ENCODE assay signal across 15 cellular contexts in genomic region chr9:69444021-69444420, GRCh38.
DNase-seq lines count a peak whose midpoint lies in the region; ATAC-seq and TF ChIP-seq lines count a peak whose summit lies in the region.
"Had no signal": no experiment of that assay in that cellular context is flagged by ENCODE, and none has a peak within 500 bp of the region (broad histone marks: within the 10 kb centered on the region; RNA-seq: fewer than 3 reads in every experiment).

No MANE protein-coding gene starts in this region.

- no peak for TF ChIP-seq POLR2A in esophagus muscularis mucosa (IDR thresholded peaks at IDR 0.05; ENCODE audit: low read depth)

- H3K4me3 Mint-ChIP-seq in endodermal cell, result no peak overlapping the region
- H3K4me3 Mint-ChIP-seq: stimulated activated effector memory CD8-positive, alpha-beta T cell treated with anti-CD3 and anti-CD28 coated beads, Interleukin-12 subunit alpha, Interleukin-12 subunit beta, amount 100 ng/mL, for 72 hours had no signal

- no peaks in the 10 kb centered on the region for H3K27me3 Mint-ChIP-seq in endodermal cell (ENCODE audit: insufficient read depth)

- H3K9me3 ChIP-seq in SK-N-SH, result no peaks in the 10 kb centered on the region
- no peaks in the 10 kb centered on the region for H3K9me3 ChIP-seq in SJCRH30 (replicated peaks)
- H3K9me3 ChIP-seq in endodermal cell (ENCODE audit: control insufficient read depth, low read length), result no peaks in the 10 kb centered on the region
- no peaks in the 10 kb centered on the region for H3K9me3 ChIP-seq in esophagus muscularis mucosa
- H3K9me3 ChIP-seq: breast epithelium had no signal

- POLR2A ChIA-PET in SK-N-SH (lab: Yijun Ruan, JAX), result no interaction called here

- intact Hi-C loops in esophagus muscularis mucosa (cut with DNase I), result no loop called here

- 74% methylated on average over 8 of the region's 8 CpGs for WGBS in SK-N-SH (ENCODE audit: low lambda C conversion rate)
- WGBS in endodermal cell (ENCODE audit: insufficient coverage in 1 of 2, insufficient read length in 1 of 2), 2 experiments, result 75 to 90% methylated on average over 7 to 8 of the region's 8 CpGs
- 83% methylated on average over 8 of the region's 8 CpGs for WGBS in esophagus muscularis mucosa

- H3K9ac ChIP-seq in SK-N-SH (no peak overlapping the region), endodermal cell (ENCODE audit: extremely low read depth, low read length, poor library complexity, severe bottlenecking) (no peak overlapping the region)

- H3K4me3 ChIP-seq in SK-N-SH (ENCODE audit: low read depth in 2 of 2, low read length in 1 of 2), result no peak overlapping the region
- H3K4me3 ChIP-seq in SJCRH30, result no peak overlapping the region
- no peak overlapping the region for H3K4me3 ChIP-seq in fibroblast of mammary gland (ENCODE audit: control insufficient read depth, low read depth, low read length)
- H3K4me3 ChIP-seq in endodermal cell (ENCODE audit: low read length), result no peak overlapping the region
- no peak overlapping the region for H3K4me3 ChIP-seq in esophagus muscularis mucosa
- H3K4me3 ChIP-seq: breast epithelium had no signal

- ATAC-seq in SK-N-SH treated with all-trans-retinoic acid at 6 μM for 48 hours, result no peak
- ATAC-seq: stimulated activated effector memory CD8-positive, alpha-beta T cell treated with anti-CD3 and anti-CD28 coated beads, Interleukin-12 subunit alpha, Interleukin-12 subunit beta, amount 100 ng/mL, for 72 hours had no signal

- peaks cover 0 to 7% of the 10 kb centered on the region in 2 experiments; a peak in 2 of 4 replicates for H3K4me1 ChIP-seq in SK-N-SH (ENCODE audit: control insufficient read depth in 1 of 2, insufficient read depth in 2 of 2, low read depth in 1 of 2, low read length in 1 of 2)
- H3K4me1 ChIP-seq in SJCRH30, result peaks cover 44% of the 10 kb centered on the region
- no peaks in the 10 kb centered on the region for H3K4me1 ChIP-seq in endodermal cell (ENCODE audit: control insufficient read depth, insufficient read depth, low read length)
- peaks cover 0 to 5% (median 0%) of the 10 kb centered on the region in 4 donors for H3K4me1 ChIP-seq in esophagus muscularis mucosa
- H3K4me1 ChIP-seq: breast epithelium had no signal

- H3K79me2 ChIP-seq in SK-N-SH (ENCODE audit: insufficient read depth), result no peaks in the 10 kb centered on the region

- H3K27ac ChIP-seq in SK-N-SH (ENCODE audit: low read depth in 2 of 2, low read length in 1 of 2) (no peak overlapping the region), SJCRH30 (peak overlapping the region; percentile 61), endodermal cell (ENCODE audit: low read depth, low read length) (no peak overlapping the region), esophagus muscularis mucosa (replicated peaks in 1 of 4) (no peak overlapping the region)
- H3K27ac ChIP-seq: breast epithelium had no signal

- no peaks in the 10 kb centered on the region for H3K27me3 ChIP-seq in SK-N-SH (ENCODE audit: insufficient read depth)
- no peaks in the 10 kb centered on the region for H3K27me3 ChIP-seq in SJCRH30
- H3K27me3 ChIP-seq in endodermal cell (ENCODE audit: control insufficient read depth, insufficient read depth, low read length, poor library complexity, severe bottlenecking), result no peaks in the 10 kb centered on the region
- H3K27me3 ChIP-seq in esophagus muscularis mucosa, result no peaks in the 10 kb centered on the region
- H3K27me3 ChIP-seq: breast epithelium had no signal

- H3K36me3 Mint-ChIP-seq in endodermal cell (ENCODE audit: low read depth), result peaks cover 6% of the 10 kb centered on the region
- H3K36me3 Mint-ChIP-seq: stimulated activated effector memory CD8-positive, alpha-beta T cell treated with anti-CD3 and anti-CD28 coated beads, Interleukin-12 subunit alpha, Interleukin-12 subunit beta, amount 100 ng/mL, for 72 hours had no signal

- H3F3A ChIP-seq in SK-N-SH (replicated peaks; ENCODE audit: insufficient read depth), result no peaks in the 10 kb centered on the region

- H3K36me3 ChIP-seq in SK-N-SH (replicated peaks in 1 of 2; ENCODE audit: control insufficient read depth in 1 of 2, insufficient read depth in 2 of 2, low read length in 1 of 2) (no peaks in the 10 kb centered on the region), SJCRH30 (no peaks in the 10 kb centered on the region), endodermal cell (ENCODE audit: control insufficient read depth, insufficient read depth, low read length) (no peaks in the 10 kb centered on the region), esophagus muscularis mucosa (peaks cover 0 to 24% (median 9%) of the 10 kb centered on the region in 4 donors)
- H3K36me3 ChIP-seq: breast epithelium had no signal

- TF ChIP-seq RAD21 in SK-N-SH (IDR thresholded peaks at IDR 0.05; ENCODE audit: low read length), result no peak

- H4K20me1 ChIP-seq in SK-N-SH (ENCODE audit: insufficient read depth), result no peaks in the 10 kb centered on the region

- H3K9me3 Mint-ChIP-seq in endodermal cell, result peaks cover 19% of the 10 kb centered on the region
- H3K9me3 Mint-ChIP-seq: stimulated activated effector memory CD8-positive, alpha-beta T cell treated with anti-CD3 and anti-CD28 coated beads, Interleukin-12 subunit alpha, Interleukin-12 subunit beta, amount 100 ng/mL, for 72 hours had no signal

- 0 out of 4 replicates have a peak, but pooled peaks of 1 of the 2 experiments have one; percentile 10 for TF ChIP-seq EP300 in SK-N-SH (IDR thresholded peaks at IDR 0.05; ENCODE audit: borderline replicate concordance in 1 of 2, low read depth in 1 of 2, low read length in 1 of 2)
- TF ChIP-seq EP300 in esophagus muscularis mucosa (IDR thresholded peaks at IDR 0.05), result no peak

- TF ChIP-seq CTCF in SK-N-SH (IDR thresholded peaks at IDR 0.05), result no peak
- TF ChIP-seq CTCF in fibroblast of mammary gland (conservative IDR thresholded peaks at IDR 0.05; ENCODE audit: control insufficient read depth, insufficient read depth, low read depth, low read length), result no peak
- no peak for TF ChIP-seq CTCF in endodermal cell (conservative IDR thresholded peaks at IDR 0.05)
- no peak for TF ChIP-seq CTCF in esophagus muscularis mucosa (IDR thresholded peaks at IDR 0.05)

- H3K4me1 Mint-ChIP-seq in endodermal cell, result peaks cover 3% of the 10 kb centered on the region
- H3K4me1 Mint-ChIP-seq: stimulated activated effector memory CD8-positive, alpha-beta T cell treated with anti-CD3 and anti-CD28 coated beads, Interleukin-12 subunit alpha, Interleukin-12 subunit beta, amount 100 ng/mL, for 72 hours had no signal

- CTCF ChIA-PET in SK-N-SH (lab: Yijun Ruan, JAX), result interaction anchor here (0.7 to 1.7 kb wide), 3 partner anchors 22 to 670 kb away, joined by 3 to 4 read pairs (median 3); no protein-coding TSS in a partner anchor

- no peak overlapping the region for H3K27ac Mint-ChIP-seq in endodermal cell
- H3K27ac Mint-ChIP-seq: stimulated activated effector memory CD8-positive, alpha-beta T cell treated with anti-CD3 and anti-CD28 coated beads, Interleukin-12 subunit alpha, Interleukin-12 subunit beta, amount 100 ng/mL, for 72 hours had no signal

- no peak overlapping the region for H3K4me2 ChIP-seq in SK-N-SH

- DNase-seq in SK-N-SH (no peak), SJCRH30 (peak; percentile 66 to 77), fibroblast of mammary gland (ENCODE audit: low read depth) (peak; percentile 92), smooth muscle cell of the brain vasculature (ENCODE audit: low read depth, low spot score) (peak; percentile 13), endodermal cell (no peak), DMS 273 (lab: John Stamatoyannopoulos, UW; ENCODE audit: unreplicated experiment) (no peak), esophagus muscularis mucosa (ENCODE audit: extremely low spot score) (no peak)
- DNase-seq: 8988T; activated CD4-positive, alpha-beta T cell treated with anti-CD3 and anti-CD28 coated beads for 1 hour; NCI-H1105; NCI-H2171; trophoblast cell had no signal

- H2AFZ ChIP-seq in SK-N-SH (ENCODE audit: low read depth), result no peak overlapping the region

- no peaks in the 10 kb centered on the region for H3K9me2 ChIP-seq in SK-N-SH

TF ChIP-seq in SK-N-SH, 30 proteins besides CTCF, POLR2A, EP300 and RAD21 (continues in another document):
- TF ChIP-seq NFIC (IDR thresholded peaks at IDR 0.05; ENCODE audit: borderline replicate concordance) (peak; percentile 53), ZBTB33 (IDR thresholded peaks at IDR 0.05; ENCODE audit: borderline replicate concordance, low read depth) (no peak), SIN3A (IDR thresholded peaks at IDR 0.05; ENCODE audit: borderline replicate concordance, low read depth, low read length) (no peak)

TF ChIP-seq in SK-N-SH treated with all-trans-retinoic acid at 6 μM for 48 hours, 23 proteins besides CTCF, POLR2A, EP300 and RAD21:
- TF ChIP-seq BACH2 (CRISPR knock-in tag; IDR thresholded peaks at IDR 0.05; ENCODE audit: borderline replicate concordance) (no peak), CSRNP3 (CRISPR knock-in tag; IDR thresholded peaks at IDR 0.05) (no peak), CREB5 (CRISPR knock-in tag; IDR thresholded peaks at IDR 0.05; ENCODE audit: low read depth) (no peak), ZNF565 (CRISPR knock-in tag; conservative IDR thresholded peaks at IDR 0.05; ENCODE audit: low read depth) (no peak), PPARA (CRISPR knock-in tag; IDR thresholded peaks at IDR 0.05; ENCODE audit: borderline replicate concordance) (no peak)

Comparison
In these comparisons a context has a peak if more than half of its experiments do, and no peak if none do; other contexts are left out.
1. DNase-seq: peak in SJCRH30 (2 of 2), fibroblast of mammary gland (single experiment) and smooth muscle cell of the brain vasculature (single experiment); none in SK-N-SH (single experiment), endodermal cell (single experiment), DMS 273 (single experiment) and esophagus muscularis mucosa (single experiment).